ENCODE assay signal across 13 cellular contexts in the genomic region with DNA sequence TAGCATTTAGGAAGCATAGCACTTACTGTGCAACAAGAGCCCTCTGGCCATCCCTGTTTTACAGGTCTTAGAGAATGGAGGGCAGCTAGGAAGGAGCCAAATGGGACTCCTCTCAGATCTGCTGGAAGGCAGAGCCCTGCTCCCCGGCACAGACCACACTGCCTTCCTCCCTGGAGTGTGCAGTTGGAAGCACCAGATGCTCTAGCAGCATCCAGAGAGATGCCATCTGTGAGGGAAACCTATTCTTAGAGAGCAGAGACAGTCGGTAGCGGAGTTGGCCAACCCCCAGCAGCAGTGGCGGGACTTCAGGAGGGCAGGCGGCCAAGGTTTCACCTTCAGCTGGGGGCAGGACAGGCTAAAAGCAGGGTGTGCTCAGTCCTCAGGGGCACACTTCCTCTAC. TPM values are rescaled to one million over a fixed set of nuclear protein-coding genes. Genes with fewer than 3 reads are reported as not detected.
DNase-seq lines count a peak whose midpoint lies in the region; ATAC-seq and TF ChIP-seq lines count a peak whose summit lies in the region.
"Had no signal": no experiment of that assay in that cellular context is flagged by ENCODE, and none has a peak within 500 bp of the region (broad histone marks: within the 10 kb centered on the region; RNA-seq: fewer than 3 reads in every experiment).

No MANE protein-coding gene starts in this region.

- peaks cover 13% of the 10 kb centered on the region for H3K4me1 Mint-ChIP-seq in glutamatergic neuron (ENCODE audit: low read depth, unreplicated experiment)
- H3K4me1 Mint-ChIP-seq in naive thymus-derived CD8-positive, alpha-beta T cell: peaks cover 0 to 3% (median 1%) of the 10 kb centered on the region in 4 donors
- no peaks in the 10 kb centered on the region for H3K4me1 Mint-ChIP-seq in activated T-cell treated with anti-CD3 and anti-CD28 coated beads, Interleukin-2, amount 50 U/mL, for 72 hours (ENCODE audit: low read depth)
- H3K4me1 Mint-ChIP-seq: central memory CD8-positive, alpha-beta T cell had no signal

- H3K4me3 Mint-ChIP-seq in glutamatergic neuron (ENCODE audit: unreplicated experiment): peak overlapping the region; percentile 84
- H3K4me3 Mint-ChIP-seq in naive thymus-derived CD8-positive, alpha-beta T cell: no peak overlapping the region
- no peak overlapping the region for H3K4me3 Mint-ChIP-seq in activated T-cell treated with anti-CD3 and anti-CD28 coated beads, Interleukin-2, amount 50 U/mL, for 72 hours
- H3K4me3 Mint-ChIP-seq: central memory CD8-positive, alpha-beta T cell had no signal

- TF ChIP-seq CTCF in glutamatergic neuron (IDR thresholded peaks at IDR 0.05; ENCODE audit: partially characterized antibody, unreplicated experiment): no peak
- no peak for TF ChIP-seq CTCF in parathyroid adenoma (IDR thresholded peaks at IDR 0.05)

- H3K4me1 ChIP-seq in parathyroid adenoma: peaks cover 3% of the 10 kb centered on the region
- H3K4me1 ChIP-seq: tibial artery had no signal

- H3K27me3 ChIP-seq in parathyroid adenoma (ENCODE audit: control insufficient read depth, insufficient read depth, low read length): no peaks in the 10 kb centered on the region
- H3K27me3 ChIP-seq: tibial artery had no signal

- no peaks in the 10 kb centered on the region for H3K79me2 ChIP-seq in parathyroid adenoma

- no peak overlapping the region for H3K27ac ChIP-seq in parathyroid adenoma
- H3K27ac ChIP-seq: tibial artery had no signal

- H3K4me2 ChIP-seq in parathyroid adenoma (ENCODE audit: low read length): no peak overlapping the region

- POLR2A ChIA-PET in naive thymus-derived CD8-positive, alpha-beta T cell (lab: Charles Lee): no interaction called here

- peak overlapping the region; percentile 98 for H3K27ac Mint-ChIP-seq in glutamatergic neuron (ENCODE audit: unreplicated experiment)
- peak overlapping the region in 2 of 10 donors; percentile 14 to 31 for H3K27ac Mint-ChIP-seq in naive thymus-derived CD8-positive, alpha-beta T cell
- H3K27ac Mint-ChIP-seq in activated T-cell treated with anti-CD3 and anti-CD28 coated beads, Interleukin-2, amount 50 U/mL, for 72 hours: no peak overlapping the region

- DNase-seq in NCI-H1092 (lab: John Stamatoyannopoulos, UW) (peak; percentile 42), NCI-H524 (lab: John Stamatoyannopoulos, UW) (peak; percentile 97 to 99), glutamatergic neuron (peak; percentile 75), mesenteric fat pad (ENCODE audit: low spot score) (no peak)
- no peak for DNase-seq in naive thymus-derived CD8-positive, alpha-beta T cell
- DNase-seq in activated T-cell treated with anti-CD3 and anti-CD28 coated beads, Interleukin-2, amount 50 U/mL, for 72 hours: no peak
- DNase-seq: foreskin melanocyte, KG1, NCI-H1417, tibial artery had no signal

- H3K36me3 ChIP-seq in parathyroid adenoma (ENCODE audit: control insufficient read depth, insufficient read depth, low read length): no peaks in the 10 kb centered on the region

- no peak for ATAC-seq in GM18870 (IDR thresholded peaks at IDR 0.05; ENCODE audit: unreplicated experiment)
- ATAC-seq in naive thymus-derived CD8-positive, alpha-beta T cell: no peak
- no peak for ATAC-seq in activated T-cell treated with anti-CD3 and anti-CD28 coated beads, Interleukin-2, amount 50 U/mL, for 72 hours (replicated peaks in 1 of 2)

- H3K9me3 ChIP-seq in parathyroid adenoma (ENCODE audit: control insufficient read depth, low read length): no peaks in the 10 kb centered on the region
- H3K9me3 ChIP-seq: tibial artery had no signal

- peak overlapping the region; percentile 38 for H2AFZ ChIP-seq in parathyroid adenoma

- H3K9ac ChIP-seq in parathyroid adenoma: no peak overlapping the region

- no peak overlapping the region for H3K4me3 ChIP-seq in parathyroid adenoma (ENCODE audit: low read depth, low read length)
- H3K4me3 ChIP-seq: tibial artery had no signal

- peaks cover 12% of the 10 kb centered on the region for H3K27me3 Mint-ChIP-seq in glutamatergic neuron (ENCODE audit: unreplicated experiment)
- no peaks in the 10 kb centered on the region for H3K27me3 Mint-ChIP-seq in naive thymus-derived CD8-positive, alpha-beta T cell
- no peaks in the 10 kb centered on the region for H3K27me3 Mint-ChIP-seq in activated T-cell treated with anti-CD3 and anti-CD28 coated beads, Interleukin-2, amount 50 U/mL, for 72 hours (ENCODE audit: low read depth)
- H3K27me3 Mint-ChIP-seq: central memory CD8-positive, alpha-beta T cell had no signal

- H3K36me3 Mint-ChIP-seq in glutamatergic neuron (ENCODE audit: unreplicated experiment): peaks cover 4% of the 10 kb centered on the region
- H3K36me3 Mint-ChIP-seq in naive thymus-derived CD8-positive, alpha-beta T cell: peaks cover 0 to 21% (median 7%) of the 10 kb centered on the region in 3 donors
- H3K36me3 Mint-ChIP-seq in activated T-cell treated with anti-CD3 and anti-CD28 coated beads, Interleukin-2, amount 50 U/mL, for 72 hours (ENCODE audit: insufficient read depth in 2 of 2): peaks cover 0 to 5% of the 10 kb centered on the region in 2 donors

- peaks cover 11% of the 10 kb centered on the region for H3K9me3 Mint-ChIP-seq in glutamatergic neuron (ENCODE audit: unreplicated experiment)
- peaks cover 0 to 3% (median 0%) of the 10 kb centered on the region in 9 donors for H3K9me3 Mint-ChIP-seq in naive thymus-derived CD8-positive, alpha-beta T cell
- no peaks in the 10 kb centered on the region for H3K9me3 Mint-ChIP-seq in activated T-cell treated with anti-CD3 and anti-CD28 coated beads, Interleukin-2, amount 50 U/mL, for 72 hours
- H3K9me3 Mint-ChIP-seq: central memory CD8-positive, alpha-beta T cell had no signal

RNA-seq across cellular contexts. Expression of a gene that starts 16.7 kb away (rescaled TPM):
- total RNA-seq in glutamatergic neuron (ENCODE audit: unreplicated experiment) (66.0 TPM), mesenteric fat pad (2.3 TPM)
- 1 to 10 TPM; 1.3 to 1.4 TPM for total RNA-seq in naive thymus-derived CD8-positive, alpha-beta T cell
- polyA plus RNA-seq in naive thymus-derived CD8-positive, alpha-beta T cell: under 1 TPM; 0.19 to 0.49 (median 0.34) TPM
- 10 to 100 TPM; 64.5 to 81.5 TPM for total RNA-seq in activated T-cell treated with anti-CD3 and anti-CD28 coated beads, Interleukin-2, amount 50 U/mL, for 72 hours

RNA-seq across cellular contexts. Expression of a gene that starts 17.2 kb away (rescaled TPM):
- total RNA-seq in glutamatergic neuron (ENCODE audit: unreplicated experiment) (9.4 TPM), mesenteric fat pad (7.0 TPM)
- total RNA-seq in naive thymus-derived CD8-positive, alpha-beta T cell: 10 to 100 TPM; 10.7 to 12.1 TPM
- 10 to 100 TPM in 2 of 3 donors, 1 to 10 TPM in 1; 8.9 to 16.1 (median 16.0) TPM for polyA plus RNA-seq in naive thymus-derived CD8-positive, alpha-beta T cell
- total RNA-seq in activated T-cell treated with anti-CD3 and anti-CD28 coated beads, Interleukin-2, amount 50 U/mL, for 72 hours: 10 to 100 TPM; 12.8 to 16.9 TPM

RNA-seq across cellular contexts. Expression of a gene that starts 28.6 kb away (rescaled TPM):
- total RNA-seq in glutamatergic neuron (ENCODE audit: unreplicated experiment): 146 TPM
- total RNA-seq in naive thymus-derived CD8-positive, alpha-beta T cell: 10 to 100 TPM; 10.8 to 12.8 TPM
- polyA plus RNA-seq in naive thymus-derived CD8-positive, alpha-beta T cell: 1 to 10 TPM; 1.1 to 1.8 (median 1.4) TPM
- total RNA-seq in activated T-cell treated with anti-CD3 and anti-CD28 coated beads, Interleukin-2, amount 50 U/mL, for 72 hours: 10 to 100 TPM; 18.5 to 18.8 TPM
- 22.5 TPM for total RNA-seq in mesenteric fat pad

RNA-seq across cellular contexts. Expression of a gene that starts 28.9 kb away (rescaled TPM):
- total RNA-seq in glutamatergic neuron (ENCODE audit: unreplicated experiment) (3.3 TPM), mesenteric fat pad (3.1 TPM)
- 1 to 10 TPM; 5.2 to 6.8 TPM for total RNA-seq in naive thymus-derived CD8-positive, alpha-beta T cell
- polyA plus RNA-seq in naive thymus-derived CD8-positive, alpha-beta T cell: 1 to 10 TPM in 2 of 3 donors, under 1 TPM in 1; 0.75 to 3.8 (median 1.0) TPM
- 1 to 10 TPM; 3.0 to 3.3 TPM for total RNA-seq in activated T-cell treated with anti-CD3 and anti-CD28 coated beads, Interleukin-2, amount 50 U/mL, for 72 hours

RNA-seq across cellular contexts. Expression of a gene that starts 36.1 kb away (rescaled TPM):
- total RNA-seq in glutamatergic neuron (ENCODE audit: unreplicated experiment) (1.0 TPM), mesenteric fat pad (0.93 TPM)
- total RNA-seq in naive thymus-derived CD8-positive, alpha-beta T cell: 1 to 10 TPM; 3.7 to 4.5 TPM
- polyA plus RNA-seq in naive thymus-derived CD8-positive, alpha-beta T cell: 1 to 10 TPM; 1.8 to 3.2 (median 1.9) TPM
- 1 to 10 TPM; 1.4 to 1.8 TPM for total RNA-seq in activated T-cell treated with anti-CD3 and anti-CD28 coated beads, Interleukin-2, amount 50 U/mL, for 72 hours

Comparison
In these comparisons a context has a peak if more than half of its experiments do, and no peak if none do; other contexts are left out.
1. DNase-seq: peak in NCI-H1092 (single experiment), NCI-H524 (2 of 2) and glutamatergic neuron (single experiment); none in naive thymus-derived CD8-positive, alpha-beta T cell (0 of 10), activated T-cell treated with anti-CD3 and anti-CD28 coated beads, Interleukin-2, amount 50 U/mL, for 72 hours (0 of 2) and mesenteric fat pad (single experiment).
2. RNA of a gene that starts 16.7 kb away (total RNA-seq): 64.5 to 81.5 TPM in activated T-cell treated with anti-CD3 and anti-CD28 coated beads, Interleukin-2, amount 50 U/mL, for 72 hours and 66.0 TPM in glutamatergic neuron (single experiment); 2.3 TPM in mesenteric fat pad (single experiment) and 1.3 to 1.4 TPM in naive thymus-derived CD8-positive, alpha-beta T cell; every median in the first group is over 10 times any median in the second.